Comparison of ENCODE assay signal across 11 cellular contexts in the genomic region with DNA sequence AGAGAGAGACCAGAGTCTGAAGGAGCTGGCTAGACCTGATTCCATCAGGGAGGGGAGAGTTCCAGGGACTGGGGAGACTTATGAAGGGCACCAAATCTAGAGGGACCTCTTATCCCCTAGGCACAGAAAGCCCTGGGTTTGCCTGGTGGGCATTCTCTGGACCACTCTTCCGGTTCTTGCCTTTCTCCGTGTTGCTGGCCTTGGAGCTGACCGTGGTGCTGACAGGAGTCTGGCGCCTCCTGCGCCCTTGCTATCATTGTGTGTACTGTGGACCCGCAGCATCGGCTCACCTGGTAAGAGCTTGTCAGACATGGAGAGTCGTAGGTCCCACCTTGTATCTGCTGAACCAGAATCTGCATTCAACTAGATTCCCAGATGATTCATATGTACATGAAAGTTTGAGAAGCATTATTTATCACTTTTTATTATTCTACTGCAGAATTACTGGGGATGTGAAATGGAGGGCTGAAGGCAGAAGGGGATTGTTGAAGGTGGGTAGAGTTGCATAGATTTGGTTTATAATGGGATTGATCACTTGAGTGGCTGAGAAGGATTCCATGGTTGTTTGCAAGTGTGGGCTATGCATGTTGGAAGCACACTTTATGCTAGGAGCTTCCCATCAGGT. TPM values are rescaled to one million over a fixed set of nuclear protein-coding genes. Genes with fewer than 3 reads are reported as not detected.
DNase-seq lines count a peak whose midpoint lies in the region; ATAC-seq, FAIRE-seq and TF ChIP-seq lines count a peak whose summit lies in the region.
"Had no signal": no experiment of that assay in that cellular context is flagged by ENCODE, and none has a peak within 500 bp of the region (broad histone marks: within the 10 kb centered on the region; RNA-seq: fewer than 3 reads in every experiment).

No MANE protein-coding gene starts in this region.

- H3K27me3 ChIP-seq in small intestine (ENCODE audit: control insufficient read depth in 2 of 2, insufficient read depth in 2 of 2, low read length in 2 of 2): no peaks in the 10 kb centered on the region
- H3K27me3 ChIP-seq: ovary had no signal

- no peak overlapping the region for H3K4me3 ChIP-seq in epithelial cell of esophagus (ENCODE audit: low read length)
- no peak overlapping the region for H3K4me3 ChIP-seq in small intestine (ENCODE audit: low read depth in 1 of 2, low read length in 2 of 2)
- H3K4me3 ChIP-seq: ovary had no signal

- no peaks in the 10 kb centered on the region for H3K36me3 ChIP-seq in small intestine (ENCODE audit: control insufficient read depth in 2 of 2, insufficient read depth in 2 of 2, low read length in 2 of 2)
- H3K36me3 ChIP-seq: ovary had no signal

- H3K27ac ChIP-seq in small intestine (ENCODE audit: low read depth in 1 of 2, low read length in 1 of 2): no peak overlapping the region
- H3K27ac ChIP-seq: ovary had no signal

- DNase-seq in NOMO-1 (lab: John Stamatoyannopoulos, UW; ENCODE audit: unreplicated experiment in 2 of 2) (peak; percentile 6 to 7), NOMO-1 treated with DMSO at 0.1 percent for 48 hours (lab: John Stamatoyannopoulos, UW; ENCODE audit: unreplicated experiment) (no peak), RPMI7951 (ENCODE audit: low read depth) (peak; percentile 56), epithelial cell of esophagus (ENCODE audit: low read depth) (peak; percentile 60), small intestine (peak; percentile 26), NCI-H2107 (lab: John Stamatoyannopoulos, UW) (no peak)
- DNase-seq: effector memory CD4-positive, alpha-beta T cell; ovary had no signal

- no peaks in the 10 kb centered on the region for H3K4me1 ChIP-seq in small intestine (ENCODE audit: control insufficient read depth in 2 of 2, insufficient read depth in 1 of 2, low read depth in 1 of 2, low read length in 1 of 2)

- no peak for ATAC-seq in HG02798 (IDR thresholded peaks at IDR 0.05; ENCODE audit: poor library complexity, unreplicated experiment)
- no peak for ATAC-seq in HG02678 (IDR thresholded peaks at IDR 0.05; ENCODE audit: unreplicated experiment)

- peak; percentile 17 for TF ChIP-seq CTCF in epithelial cell of esophagus (IDR thresholded peaks at IDR 0.05; ENCODE audit: insufficient read depth, low read depth, low read length, missing control alignments)

- no peak for FAIRE-seq in small intestine (lab: Jason Lieb, UNC)
- FAIRE-seq: A204.1 had no signal

- 10 to 13% (median 11%) methylated on average over 8 of the region's 8 CpGs for WGBS in small intestine, 3 donors

- H3K9me3 ChIP-seq in small intestine (ENCODE audit: control insufficient read depth, low read depth): no peaks in the 10 kb centered on the region
- H3K9me3 ChIP-seq: ovary had no signal

RNA-seq across cellular contexts. Expression of a gene that starts 4.3 kb away (rescaled TPM):
- total RNA-seq in RPMI7951 (2014; rRNA removed; shearing (Covaris generic)): 13.6 and 19.9 TPM in 2 replicates
- polyA plus RNA-seq in small intestine: not detected
- polyA plus RNA-seq: ovary had no signal

RNA-seq across cellular contexts. Expression of a gene that starts 58.6 kb away (rescaled TPM):
- 115 TPM in 2 replicates for total RNA-seq in RPMI7951 (2014; rRNA removed; shearing (Covaris generic))
- polyA plus RNA-seq in small intestine: 10 to 100 TPM in 1 of 3 donors, 1 to 10 TPM in 1, under 1 TPM in 1; 0.81 to 10.7 (median 1.1) TPM

Comparison
In these comparisons a context has a peak if more than half of its experiments do, and no peak if none do; other contexts are left out.
1. DNase-seq: peak in NOMO-1 (2 of 2), RPMI7951 (single experiment), epithelial cell of esophagus (single experiment) and small intestine (single experiment); none in NOMO-1 treated with DMSO at 0.1 percent for 48 hours (single experiment) and NCI-H2107 (single experiment).